ENCODE assay signal across 8 cellular contexts in genomic region chr12:14803830-14804160, GRCh38. TPM values are rescaled to one million over a fixed set of nuclear protein-coding genes. Genes with fewer than 3 reads are reported as not detected.
A peak's percentile ranks its signal among the peaks of the same experiment; 100 is the strongest.
DNase-seq lines count a peak whose midpoint lies in the region; TF ChIP-seq lines count a peak whose summit lies in the region.

No MANE protein-coding gene starts in this region.

- H3K4me1 ChIP-seq in DOHH2 (ENCODE audit: control insufficient read depth, low read length) (peaks cover 27% of the 10 kb centered on the region), prostate gland (replicated peaks) (no peaks in the 10 kb centered on the region)

- no peaks in the 10 kb centered on the region for H3F3A ChIP-seq in DOHH2 (ENCODE audit: control insufficient read depth, insufficient read depth)

- H3K9me3 ChIP-seq in DOHH2 (ENCODE audit: control insufficient read depth, insufficient read depth, low read length), result no peaks in the 10 kb centered on the region
- H3K9me3 ChIP-seq in prostate gland, result no peaks in the 10 kb centered on the region

- H3K36me3 ChIP-seq in DOHH2 (ENCODE audit: control insufficient read depth, low read length), result peaks cover 37% of the 10 kb centered on the region
- H3K36me3 ChIP-seq in H7 (replicated peaks; ENCODE audit: control insufficient read depth, insufficient read depth, low read length), result peaks cover 3% of the 10 kb centered on the region; the same call in 1 of the 2 replicates
- no peaks in the 10 kb centered on the region for H3K36me3 ChIP-seq in prostate gland

- intact Hi-C loops in prostate gland (cut with DNase I), result no loop called here

- peak overlapping the region; percentile 76 for H3K4me2 ChIP-seq in DOHH2 (ENCODE audit: low read length)

- no peaks in the 10 kb centered on the region for H3K27me3 ChIP-seq in DOHH2 (ENCODE audit: control insufficient read depth, low read length)
- H3K27me3 ChIP-seq in H7 (ENCODE audit: control insufficient read depth, insufficient read depth, low read length), result no peaks in the 10 kb centered on the region
- no peaks in the 10 kb centered on the region for H3K27me3 ChIP-seq in prostate gland (replicated peaks; ENCODE audit: insufficient read depth)

- H3K27ac ChIP-seq in DOHH2 (ENCODE audit: low read depth, low read length) (peak overlapping the region; percentile 27), epithelial cell of prostate (peak overlapping the region; percentile 40), prostate gland (peak overlapping the region; percentile 88)

- peaks cover 6% of the 10 kb centered on the region; the same call in 1 of the 2 replicates for H4K20me1 ChIP-seq in DOHH2 (ENCODE audit: control insufficient read depth, insufficient read depth, low read depth, low read length)

- 0% methylated on average over 12 of the region's 12 CpGs for WGBS in prostate gland

- TF ChIP-seq POLR2A in NB4 (IDR thresholded peaks at IDR 0.05; ENCODE audit: extremely low read depth, insufficient read length) (no peak), prostate gland (IDR thresholded peaks at IDR 0.05) (no peak)

- DNase-seq in H7 (no peak), NB4 (ENCODE audit: low read depth) (no peak), epithelial cell of prostate (ENCODE audit: low read depth, low spot score) (no peak), prostate gland (ENCODE audit: low spot score) (no peak), NCI-H526 treated with DMSO at 0.1 percent for 48 hours (lab: John Stamatoyannopoulos, UW) (no peak), NCI-H2171 (lab: John Stamatoyannopoulos, UW) (no peak), OCI-M2 (lab: John Stamatoyannopoulos, UW; ENCODE audit: unreplicated experiment) (no peak)

- peak overlapping the region; percentile 97 for H3K4me3 ChIP-seq in DOHH2 (ENCODE audit: low read length)
- peak overlapping the region; percentile 99 for H3K4me3 ChIP-seq in H7 (ENCODE audit: insufficient read depth, low read depth, low read length)
- peak overlapping the region; percentile 75 for H3K4me3 ChIP-seq in NB4 (ENCODE audit: low read depth, low read length)
- peak overlapping the region; percentile 86 to 92 for H3K4me3 ChIP-seq in prostate gland

- H3K9me2 ChIP-seq in DOHH2 (replicated peaks; ENCODE audit: control insufficient read depth, low read length), result no peaks in the 10 kb centered on the region

- no peak for TF ChIP-seq CTCF in DOHH2 (IDR thresholded peaks at IDR 0.05; ENCODE audit: low read depth, low read length, poor library complexity, severe bottlenecking)
- TF ChIP-seq CTCF in NB4 (IDR thresholded peaks at IDR 0.05; ENCODE audit: low read depth, low read length), result no peak
- no peak for TF ChIP-seq CTCF in prostate gland (IDR thresholded peaks at IDR 0.05)

- peaks cover 56% of the 10 kb centered on the region for H3K79me2 ChIP-seq in DOHH2 (ENCODE audit: control insufficient read depth, low read length)

RNA-seq across cellular contexts. Expression of gene C12orf60, which starts 0.3 kb away (rescaled TPM):
- 1.7 and 3.0 TPM in 2 replicates for total RNA-seq in H7 (2014; rRNA removed; shearing (Covaris generic))
- 1 to 10 TPM; 2.0 to 2.6 TPM for total RNA-seq in prostate gland

RNA-seq across cellular contexts. Expression of gene WBP11, which starts 0.5 kb away (rescaled TPM):
- total RNA-seq in H7 (2014; rRNA removed; shearing (Covaris generic)), result 31.7 and 33.8 TPM in 2 replicates
- total RNA-seq in prostate gland, result 10 to 100 TPM; 29.6 to 29.8 TPM

RNA-seq across cellular contexts. Expression of gene SMCO3, which starts 10.2 kb away (rescaled TPM):
- not detected in 2 replicates for total RNA-seq in H7 (2014; rRNA removed; shearing (Covaris generic))
- total RNA-seq in prostate gland, result 1 to 10 TPM in 1 of 2 donors, not detected in 1; 2.2 TPM

RNA-seq across cellular contexts. Expression of gene ART4, which starts 39.5 kb away (rescaled TPM):
- total RNA-seq in H7 (2014; rRNA removed; shearing (Covaris generic)), result not detected in 2 replicates
- under 1 TPM; 0.68 to 0.82 TPM for total RNA-seq in prostate gland

Comparison
In these comparisons a context has a peak if more than half of its experiments do, and no peak if none do; other contexts are left out.
1. H3K27ac ChIP-seq: peak in every context shown above with its lines; median percentile 88 in prostate gland; 40 in epithelial cell of prostate; 27 in DOHH2.